30 cellular contexts compared by ENCODE assay signal in genomic region chr3:14518893-14519292, GRCh38. TPM values are rescaled to one million over a fixed set of nuclear protein-coding genes. Genes with fewer than 3 reads are reported as not detected.
"Had no signal": no experiment of that assay in that cellular context is flagged by ENCODE, and none has a peak within 500 bp of the region (broad histone marks: within the 10 kb centered on the region; RNA-seq: fewer than 3 reads in every experiment).

No MANE protein-coding gene starts in this region.

- DNase-seq: activated CD4-positive, alpha-beta T cell treated with anti-CD3 and anti-CD28 coated beads for 48 hours; activated CD4-positive, alpha-beta T cell treated with anti-CD3 and anti-CD28 coated beads, Interleukin-2, amount 50 U/mL, for 4 hours; activated CD4-positive, CD25-positive, alpha-beta regulatory T cell treated with anti-CD3 and anti-CD28 coated beads, Interleukin-2, amount 50 U/mL, for 72 hours; activated CD8-positive, alpha-beta memory T cell treated with anti-CD3 and anti-CD28 coated beads for 24 hours; activated gamma-delta T cell treated with Interleukin-2 at 50 U/mL for 16 hours; activated naive CD4-positive, alpha-beta T cell treated with anti-CD3 and anti-CD28 coated beads, Interleukin-2, amount 10 ng/mL, durations not matched to agents 7 days and 5 days; activated T-cell treated with anti-CD3 and anti-CD28 coated beads, Interleukin-2, amount 50 U/mL, for 4 hours; aorta; central memory CD4-positive, alpha-beta T cell; MV-4-11; NCI-H1092 treated with DMSO at 0.1 percent for 48 hours; NCI-H1417 treated with DMSO at 0.1 percent for 48 hours; NCI-H1694; NCI-H2029; NCI-H2107; NCI-H2171 treated with DMSO at 0.1 percent for 48 hours; NCI-H226; NCI-H526 treated with DMSO at 0.1 percent for 48 hours; NCI-H82; NK-92 treated with Interleukin-12 subunit alpha and Interleukin-12 subunit beta, amount 100 ng/mL, for 24 hours; OCI-M1; RPMI8226; SHP77 had no signal

- ATAC-seq: activated T-cell treated with anti-CD3 and anti-CD28 coated beads, Interleukin-2, amount 50 U/mL, for 4 hours; Panc1; WTC11 had no signal

- H3K27ac Mint-ChIP-seq: activated naive CD4-positive, alpha-beta T cell treated with anti-CD3 and anti-CD28 coated beads, Interleukin-2, amount 10 ng/mL, durations not matched to agents 7 days and 5 days; IgD-negative memory B cell; T-helper 1 cell treated with Interleukin-12 subunit alpha and Interleukin-12 subunit beta and Interleukin-4 antibody, amounts not matched to agents 30 μg/mL and 1 μg/mL, for 36 hours; WTC11 had no signal

- H3K4me3 Mint-ChIP-seq: activated naive CD4-positive, alpha-beta T cell treated with anti-CD3 and anti-CD28 coated beads, Interleukin-2, amount 10 ng/mL, durations not matched to agents 7 days and 5 days; activated T-cell treated with anti-CD3 and anti-CD28 coated beads, Interleukin-2, amount 50 U/mL, for 4 hours; IgD-negative memory B cell; T-helper 1 cell treated with Interleukin-12 subunit alpha and Interleukin-12 subunit beta and Interleukin-4 antibody, amounts not matched to agents 30 μg/mL and 1 μg/mL, for 36 hours; WTC11 had no signal

- H3K9me3 Mint-ChIP-seq: activated naive CD4-positive, alpha-beta T cell treated with anti-CD3 and anti-CD28 coated beads, Interleukin-2, amount 10 ng/mL, durations not matched to agents 7 days and 5 days; activated T-cell treated with anti-CD3 and anti-CD28 coated beads, Interleukin-2, amount 50 U/mL, for 4 hours; IgD-negative memory B cell; T-helper 1 cell treated with Interleukin-12 subunit alpha and Interleukin-12 subunit beta and Interleukin-4 antibody, amounts not matched to agents 30 μg/mL and 1 μg/mL, for 36 hours; WTC11 had no signal

- H3K36me3 Mint-ChIP-seq: activated naive CD4-positive, alpha-beta T cell treated with anti-CD3 and anti-CD28 coated beads, Interleukin-2, amount 10 ng/mL, durations not matched to agents 7 days and 5 days; IgD-negative memory B cell; WTC11 had no signal

- H3K36me3 ChIP-seq: breast epithelium had no signal

- H3K4me1 Mint-ChIP-seq: activated naive CD4-positive, alpha-beta T cell treated with anti-CD3 and anti-CD28 coated beads, Interleukin-2, amount 10 ng/mL, durations not matched to agents 7 days and 5 days had no signal

- H3K9me3 ChIP-seq: breast epithelium had no signal

- H3K4me1 ChIP-seq: breast epithelium had no signal

- H3K4me3 ChIP-seq: breast epithelium had no signal

- H3K27ac ChIP-seq: breast epithelium, KMS-11 had no signal

- H3K27me3 ChIP-seq: breast epithelium had no signal

- H3K4me2 ChIP-seq: KMS-11 had no signal

RNA-seq across cellular contexts. Expression of gene GRIP2, which starts 21.2 kb away (rescaled TPM):
- total RNA-seq: activated T-cell treated with anti-CD3 and anti-CD28 coated beads, Interleukin-2, amount 50 U/mL, for 4 hours; MCF 10A had no signal
